Comparison of ENCODE assay signal across 2 cellular contexts in the genomic region with DNA sequence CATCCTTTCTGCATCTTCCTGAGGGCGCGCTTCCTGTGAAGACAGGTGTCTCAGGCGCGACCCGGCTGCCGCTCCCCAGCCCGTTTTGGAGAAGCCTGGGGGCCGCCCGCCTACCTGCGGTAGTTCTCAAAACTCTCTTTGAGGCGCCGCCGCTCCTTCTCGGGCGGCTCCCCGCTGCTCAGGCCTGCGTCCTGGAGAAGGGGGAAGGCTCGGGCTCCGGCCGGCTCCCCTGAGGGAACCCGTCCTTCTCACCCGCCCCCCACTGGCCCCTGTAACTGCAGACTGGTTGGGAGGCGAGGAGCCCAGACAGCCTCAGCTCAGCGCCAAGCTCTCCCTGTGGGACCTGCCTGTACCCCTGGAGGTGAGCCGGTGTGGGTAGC.
TF ChIP-seq lines count a peak whose summit lies in the region.

No MANE protein-coding gene starts in this region.

TF ChIP-seq in SK-N-SH, 30 proteins besides CTCF, POLR2A, EP300 and RAD21:
- TF ChIP-seq GABPA (IDR thresholded peaks at IDR 0.05; ENCODE audit: low read depth) (no peak), FOXJ3 (CRISPR knock-in tag; IDR thresholded peaks at IDR 0.05) (no peak), ELF1 (IDR thresholded peaks at IDR 0.05) (no peak), SMC3 (IDR thresholded peaks at IDR 0.05; ENCODE audit: low read depth, low read length) (no peak), GATA2 (CRISPR knock-in tag; IDR thresholded peaks at IDR 0.05) (no peak), POLR2AphosphoS5 (IDR thresholded peaks at IDR 0.05; ENCODE audit: low read depth, low read length) (no peak), FOXM1 (IDR thresholded peaks at IDR 0.05; ENCODE audit: low read depth) (no peak), MEF2A (IDR thresholded peaks at IDR 0.05; ENCODE audit: borderline replicate concordance, low read depth) (no peak)
- TF ChIP-seq, protein P1, sequence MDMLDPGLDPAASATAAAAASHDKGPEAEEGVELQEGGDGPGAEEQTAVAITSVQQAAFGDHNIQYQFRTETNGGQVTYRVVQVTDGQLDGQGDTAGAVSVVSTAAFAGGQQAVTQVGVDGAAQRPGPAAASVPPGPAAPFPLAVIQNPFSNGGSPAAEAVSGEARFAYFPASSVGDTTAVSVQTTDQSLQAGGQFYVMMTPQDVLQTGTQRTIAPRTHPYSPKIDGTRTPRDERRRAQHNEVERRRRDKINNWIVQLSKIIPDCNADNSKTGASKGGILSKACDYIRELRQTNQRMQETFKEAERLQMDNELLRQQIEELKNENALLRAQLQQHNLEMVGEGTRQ (IDR thresholded peaks at IDR 0.05; ENCODE audit: borderline replicate concordance, low read depth, low read length) = no peak
- TF ChIP-seq, protein P2, sequence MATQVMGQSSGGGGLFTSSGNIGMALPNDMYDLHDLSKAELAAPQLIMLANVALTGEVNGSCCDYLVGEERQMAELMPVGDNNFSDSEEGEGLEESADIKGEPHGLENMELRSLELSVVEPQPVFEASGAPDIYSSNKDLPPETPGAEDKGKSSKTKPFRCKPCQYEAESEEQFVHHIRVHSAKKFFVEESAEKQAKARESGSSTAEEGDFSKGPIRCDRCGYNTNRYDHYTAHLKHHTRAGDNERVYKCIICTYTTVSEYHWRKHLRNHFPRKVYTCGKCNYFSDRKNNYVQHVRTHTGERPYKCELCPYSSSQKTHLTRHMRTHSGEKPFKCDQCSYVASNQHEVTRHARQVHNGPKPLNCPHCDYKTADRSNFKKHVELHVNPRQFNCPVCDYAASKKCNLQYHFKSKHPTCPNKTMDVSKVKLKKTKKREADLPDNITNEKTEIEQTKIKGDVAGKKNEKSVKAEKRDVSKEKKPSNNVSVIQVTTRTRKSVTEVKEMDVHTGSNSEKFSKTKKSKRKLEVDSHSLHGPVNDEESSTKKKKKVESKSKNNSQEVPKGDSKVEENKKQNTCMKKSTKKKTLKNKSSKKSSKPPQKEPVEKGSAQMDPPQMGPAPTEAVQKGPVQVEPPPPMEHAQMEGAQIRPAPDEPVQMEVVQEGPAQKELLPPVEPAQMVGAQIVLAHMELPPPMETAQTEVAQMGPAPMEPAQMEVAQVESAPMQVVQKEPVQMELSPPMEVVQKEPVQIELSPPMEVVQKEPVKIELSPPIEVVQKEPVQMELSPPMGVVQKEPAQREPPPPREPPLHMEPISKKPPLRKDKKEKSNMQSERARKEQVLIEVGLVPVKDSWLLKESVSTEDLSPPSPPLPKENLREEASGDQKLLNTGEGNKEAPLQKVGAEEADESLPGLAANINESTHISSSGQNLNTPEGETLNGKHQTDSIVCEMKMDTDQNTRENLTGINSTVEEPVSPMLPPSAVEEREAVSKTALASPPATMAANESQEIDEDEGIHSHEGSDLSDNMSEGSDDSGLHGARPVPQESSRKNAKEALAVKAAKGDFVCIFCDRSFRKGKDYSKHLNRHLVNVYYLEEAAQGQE (IDR thresholded peaks at IDR 0.05; ENCODE audit: low read depth, low read length) = no peak
TF ChIP-seq in SK-N-SH: peak in this region for 0.

TF ChIP-seq in SK-N-SH treated with all-trans-retinoic acid at 6 μM for 48 hours, 23 proteins besides CTCF, POLR2A, EP300 and RAD21:
- no peak for TF ChIP-seq ZC3H10 (CRISPR knock-in tag; IDR thresholded peaks at IDR 0.05)
- TF ChIP-seq OSR1 (CRISPR knock-in tag; IDR thresholded peaks at IDR 0.05) = no peak
- TF ChIP-seq ARNTL (CRISPR knock-in tag; IDR thresholded peaks at IDR 0.05; ENCODE audit: borderline replicate concordance, low read depth) = no peak
- TF ChIP-seq ZFP3 (CRISPR knock-in tag; IDR thresholded peaks at IDR 0.05) = no peak
- TF ChIP-seq RARB (CRISPR knock-in tag; IDR thresholded peaks at IDR 0.05) = no peak
- TF ChIP-seq TOX (CRISPR knock-in tag; IDR thresholded peaks at IDR 0.05; ENCODE audit: borderline replicate concordance) = no peak
- TF ChIP-seq PPARA (CRISPR knock-in tag; IDR thresholded peaks at IDR 0.05; ENCODE audit: borderline replicate concordance) = no peak
- TF ChIP-seq, protein P3, sequence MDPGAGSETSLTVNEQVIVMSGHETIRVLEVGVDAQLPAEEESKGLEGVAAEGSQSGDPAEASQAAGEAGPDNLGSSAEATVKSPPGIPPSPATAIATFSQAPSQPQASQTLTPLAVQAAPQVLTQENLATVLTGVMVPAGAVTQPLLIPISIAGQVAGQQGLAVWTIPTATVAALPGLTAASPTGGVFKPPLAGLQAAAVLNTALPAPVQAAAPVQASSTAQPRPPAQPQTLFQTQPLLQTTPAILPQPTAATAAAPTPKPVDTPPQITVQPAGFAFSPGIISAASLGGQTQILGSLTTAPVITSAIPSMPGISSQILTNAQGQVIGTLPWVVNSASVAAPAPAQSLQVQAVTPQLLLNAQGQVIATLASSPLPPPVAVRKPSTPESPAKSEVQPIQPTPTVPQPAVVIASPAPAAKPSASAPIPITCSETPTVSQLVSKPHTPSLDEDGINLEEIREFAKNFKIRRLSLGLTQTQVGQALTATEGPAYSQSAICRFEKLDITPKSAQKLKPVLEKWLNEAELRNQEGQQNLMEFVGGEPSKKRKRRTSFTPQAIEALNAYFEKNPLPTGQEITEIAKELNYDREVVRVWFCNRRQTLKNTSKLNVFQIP (CRISPR knock-in tag; IDR thresholded peaks at IDR 0.05; ENCODE audit: borderline replicate concordance, low read depth) = no peak
- no peak for TF ChIP-seq TSHZ2 (CRISPR knock-in tag; IDR thresholded peaks at IDR 0.05)
- TF ChIP-seq CSDC2 (CRISPR knock-in tag; IDR thresholded peaks at IDR 0.05) = no peak
